1 cellular context compared by ENCODE assay signal in genomic region chr6:169766232-169766631, GRCh38.
TF ChIP-seq lines count a peak whose summit lies in the region.

No MANE protein-coding gene starts in this region.

TF ChIP-seq in HepG2, 621 proteins besides CTCF, POLR2A, EP300 and RAD21:
- no peak for TF ChIP-seq SOX6 (IDR thresholded peaks at IDR 0.05)
- TF ChIP-seq SOX6 (CRISPR knock-in tag; IDR thresholded peaks at IDR 0.05) = peak; percentile 16; the same call in 1 of the 2 replicates
- no peak for TF ChIP-seq ZNF772 (CRISPR knock-in tag; IDR thresholded peaks at IDR 0.05)
- 0 out of 2 replicates have a peak, but pooled peaks have one; percentile 3 for TF ChIP-seq ARID5B (CRISPR knock-in tag; IDR thresholded peaks at IDR 0.05)
- TF ChIP-seq PCBP1 (IDR thresholded peaks at IDR 0.05; ENCODE audit: borderline replicate concordance, low read depth, low read length) = no peak
- TF ChIP-seq TEAD3 (CRISPR knock-in tag; optimal IDR thresholded peaks at IDR 0.05; ENCODE audit: borderline replicate concordance) = peak; percentile 21
- 0 out of 2 replicates have a peak, but pooled peaks have one; percentile 41 for TF ChIP-seq SAP130 (CRISPR knock-in tag; IDR thresholded peaks at IDR 0.05; ENCODE audit: low read depth)
- TF ChIP-seq CREB1 (IDR thresholded peaks at IDR 0.05) = no peak
- TF ChIP-seq CREB1 (CRISPR knock-in tag; IDR thresholded peaks at IDR 0.05) = 0 out of 2 replicates have a peak, but pooled peaks have one; percentile 6
- TF ChIP-seq FOXP1 (IDR thresholded peaks at IDR 0.05) = no peak
- peak; percentile 15; the same call in 1 of the 2 replicates for TF ChIP-seq FOXP1 (CRISPR knock-in tag; IDR thresholded peaks at IDR 0.05)
- 0 out of 2 replicates have a peak, but pooled peaks have one; percentile 8 for TF ChIP-seq MED1 (CRISPR knock-in tag; IDR thresholded peaks at IDR 0.05)
